13 cellular contexts compared by ENCODE assay signal in genomic region chr13:100550433-100550832, GRCh38. TPM values are rescaled to one million over a fixed set of nuclear protein-coding genes. Genes with fewer than 3 reads are reported as not detected.
DNase-seq lines count a peak whose midpoint lies in the region; ATAC-seq and TF ChIP-seq lines count a peak whose summit lies in the region.
"Had no signal": no experiment of that assay in that cellular context is flagged by ENCODE, and none has a peak within 500 bp of the region (broad histone marks: within the 10 kb centered on the region; RNA-seq: fewer than 3 reads in every experiment).

No MANE protein-coding gene starts in this region.

- TF ChIP-seq POLR2A in transverse colon (IDR thresholded peaks at IDR 0.05) (no peak), right lobe of liver (IDR thresholded peaks at IDR 0.05) (no peak)

- H3K9me3 ChIP-seq in muscle layer of colon (ENCODE audit: low read length) = no peaks in the 10 kb centered on the region
- H3K9me3 ChIP-seq in transverse colon = no peaks in the 10 kb centered on the region
- no peaks in the 10 kb centered on the region for H3K9me3 ChIP-seq in right lobe of liver
- H3K9me3 ChIP-seq: prostate gland had no signal

- intact Hi-C loops in transverse colon (cut with DNase I; ENCODE audit: low total_unique reads) (no loop called here), right lobe of liver (cut with DNase I) (no loop called here)

- in situ Hi-C loops in transverse colon (cut with MboI; ENCODE audit: low pct_ligation_motif_present in 1 of 4, low pct_unique_long_range_greater_than_20kb in 1 of 4, low sequenced_read_pairs in 3 of 4) = loop anchor here in 1 of 4 donors (25.0 kb wide), 1 partner anchor 562 kb away; no protein-coding TSS in a partner anchor

- no peaks in the 10 kb centered on the region for H3K36me3 ChIP-seq in muscle layer of colon (ENCODE audit: insufficient read depth, low read length)
- no peaks in the 10 kb centered on the region for H3K36me3 ChIP-seq in transverse colon
- H3K36me3 ChIP-seq in right lobe of liver = no peaks in the 10 kb centered on the region
- H3K36me3 ChIP-seq: prostate gland had no signal

- whole genome bisulfite sequencing in transverse colon (ENCODE audit: low coverage in 1 of 2), 2 donors = 63 to 68% methylated on average over 7 to 11 of the region's 11 CpGs
- 74% methylated on average over 10 of the region's 11 CpGs for WGBS in right lobe of liver (ENCODE audit: insufficient coverage, low coverage, low lambda C conversion rate, missing lambda C conversion rate)

- DNase-seq in NCI-H2227 treated with DMSO at 0.1 percent for 48 hours (lab: John Stamatoyannopoulos, UW) (peak; percentile 25), fibroblast of gingiva (ENCODE audit: low read depth) (peak; percentile 85), transverse colon (no peak), right lobe of liver (no peak)
- DNase-seq in stimulated activated CD4-positive, alpha-beta T cell treated with anti-CD3 and anti-CD28 coated beads, Interleukin-15, amount 100 ng/mL, for 24 hours = no peak
- DNase-seq: activated B cell treated with CpG ODN at 0.5 μM for 24 hours; activated naive CD8-positive, alpha-beta T cell treated with anti-CD3 and anti-CD28 coated beads for 36 hours; GF-D8 had no signal

- no peak for ATAC-seq in HG02885 (IDR thresholded peaks at IDR 0.05; ENCODE audit: poor library complexity, unreplicated experiment)
- ATAC-seq in HG03159 (IDR thresholded peaks at IDR 0.05; ENCODE audit: unreplicated experiment) = no peak
- no peak for ATAC-seq in right lobe of liver
- ATAC-seq: stimulated activated memory B cell treated with anti-CD40 and anti-IgM and Interleukin-4, amounts not matched to agents 10 μg/mL and 1 μg/mL and 100 μg/mL, for 72 hours had no signal

- no peak for TF ChIP-seq EP300 in transverse colon (IDR thresholded peaks at IDR 0.05; ENCODE audit: low read depth)

- H3K27me3 ChIP-seq in muscle layer of colon (ENCODE audit: control insufficient read depth in 1 of 2, insufficient read depth in 2 of 2, low read length in 2 of 2) (no peaks in the 10 kb centered on the region), transverse colon (no peaks in the 10 kb centered on the region), right lobe of liver (no peaks in the 10 kb centered on the region)

- no peak for TF ChIP-seq CTCF in transverse colon (IDR thresholded peaks at IDR 0.05)
- no peak for TF ChIP-seq CTCF in right lobe of liver (IDR thresholded peaks at IDR 0.05)

- H3K4me1 ChIP-seq in muscle layer of colon (ENCODE audit: insufficient read depth, low read length) = peaks cover 30% of the 10 kb centered on the region
- H3K4me1 ChIP-seq in transverse colon = peaks cover 0 to 8% (median 2%) of the 10 kb centered on the region in 4 donors
- H3K4me1 ChIP-seq in right lobe of liver = peaks cover 0 to 16% (median 4%) of the 10 kb centered on the region in 4 donors

- H3K4me3 ChIP-seq in muscle layer of colon (ENCODE audit: low read depth in 1 of 2, low read length in 2 of 2) = peak overlapping the region in 1 of 2 donors; percentile 47
- peak overlapping the region in 1 of 4 donors; percentile 29 for H3K4me3 ChIP-seq in transverse colon
- no peak overlapping the region for H3K4me3 ChIP-seq in right lobe of liver
- H3K4me3 ChIP-seq: prostate gland had no signal

- no peak overlapping the region for H3K9ac ChIP-seq in muscle layer of colon (ENCODE audit: low read length)

- H3K27ac ChIP-seq in muscle layer of colon (ENCODE audit: low read depth, low read length) = peak overlapping the region; percentile 61
- peak overlapping the region; percentile 16 to 58 (median 39) for H3K27ac ChIP-seq in transverse colon
- no peak overlapping the region for H3K27ac ChIP-seq in right lobe of liver

RNA-seq across cellular contexts. Expression of gene GGACT, which starts 38.2 kb away (rescaled TPM):
- total RNA-seq in transverse colon (1 to 10 TPM in 3 of 4 donors, not detected in 1; 6.4 to 9.2 (median 8.8) TPM), right lobe of liver (1 to 10 TPM; 4.7 to 9.0 (median 5.9) TPM)

Comparison
In these comparisons a context has a peak if more than half of its experiments do, and no peak if none do; other contexts are left out.
1. DNase-seq: peak in NCI-H2227 treated with DMSO at 0.1 percent for 48 hours (single experiment) and fibroblast of gingiva (single experiment); none in transverse colon (single experiment), right lobe of liver (0 of 3) and stimulated activated CD4-positive, alpha-beta T cell treated with anti-CD3 and anti-CD28 coated beads, Interleukin-15, amount 100 ng/mL, for 24 hours (single experiment).
2. H3K27ac ChIP-seq: peak in muscle layer of colon (single experiment) and transverse colon (4 of 4); none in right lobe of liver (0 of 3).